ENCODE assay signal across 32 cellular contexts in genomic region chr9:5614192-5614591, GRCh38.
"Had no signal": no experiment of that assay in that cellular context is flagged by ENCODE, and none has a peak within 500 bp of the region (broad histone marks: within the 10 kb centered on the region; RNA-seq: fewer than 3 reads in every experiment).

No MANE protein-coding gene starts in this region.

- H3K27me3 Mint-ChIP-seq: activated B cell treated with CpG ODN at 0.5 μM for 24 hours; activated CD4-positive, alpha-beta memory T cell treated with anti-CD3 and anti-CD28 coated beads, Interleukin-2, amount 10 ng/mL, durations not matched to agents 7 days and 5 days; activated CD4-positive, alpha-beta T cell treated with anti-CD3 and anti-CD28 coated beads, Interleukin-2, amount 10 ng/mL, durations not matched to agents 24 days and 14 days; activated naive CD8-positive, alpha-beta T cell treated with anti-CD3 and anti-CD28 coated beads, Interleukin-2, amount 10 ng/mL, durations not matched to agents 7 days and 5 days; central memory CD8-positive, alpha-beta T cell; dendritic cell treated with granulocyte-macrophage colony-stimulating factor and Interleukin-4, amounts not matched to agents 40 ng/mL and 50 ng/mL, for 4 days; T-helper 17 cell had no signal

- H3K27ac Mint-ChIP-seq: activated CD4-positive, alpha-beta memory T cell treated with anti-CD3 and anti-CD28 coated beads, Interleukin-2, amount 10 ng/mL, durations not matched to agents 7 days and 5 days; activated CD4-positive, alpha-beta T cell treated with anti-CD3 and anti-CD28 coated beads, Interleukin-2, amount 10 ng/mL, durations not matched to agents 24 days and 14 days; activated naive CD8-positive, alpha-beta T cell treated with anti-CD3 and anti-CD28 coated beads, Interleukin-2, amount 10 ng/mL, durations not matched to agents 7 days and 5 days; activated T-helper 1 cell treated with anti-CD3 and anti-CD28 coated beads, Interleukin-12 subunit alpha, Interleukin-12 subunit beta, Interleukin-2, Interleukin-4 antibody, amounts not matched to agents 30 ng/mL and 10 ng/mL and 1 ng/mL, durations not matched to agents 14 hours and 24 hours and 36 hours; dendritic cell treated with granulocyte-macrophage colony-stimulating factor and Interleukin-4, amounts not matched to agents 40 ng/mL and 50 ng/mL, for 4 days; endodermal cell; T-helper 2 cell treated with Interferon-gamma antibody and Interleukin-4, amounts not matched to agents 5 μg/mL and 100 μg/mL, for 36 hours had no signal

- H3K4me3 Mint-ChIP-seq: activated B cell treated with CpG ODN at 0.5 μM for 24 hours; activated CD4-positive, alpha-beta memory T cell treated with anti-CD3 and anti-CD28 coated beads, Interleukin-2, amount 10 ng/mL, durations not matched to agents 7 days and 5 days; activated CD4-positive, alpha-beta T cell treated with anti-CD3 and anti-CD28 coated beads, Interleukin-2, amount 10 ng/mL, durations not matched to agents 24 days and 14 days; activated naive CD8-positive, alpha-beta T cell treated with anti-CD3 and anti-CD28 coated beads, Interleukin-2, amount 10 ng/mL, durations not matched to agents 7 days and 5 days; activated T-cell treated with anti-CD3 and anti-CD28 coated beads, Interleukin-2, amount 50 U/mL, for 4 hours; activated T-helper 1 cell treated with anti-CD3 and anti-CD28 coated beads, Interleukin-12 subunit alpha, Interleukin-12 subunit beta, Interleukin-2, Interleukin-4 antibody, amounts not matched to agents 30 ng/mL and 10 ng/mL and 1 ng/mL, durations not matched to agents 14 hours and 24 hours and 36 hours; central memory CD8-positive, alpha-beta T cell; dendritic cell treated with granulocyte-macrophage colony-stimulating factor and Interleukin-4, amounts not matched to agents 40 ng/mL and 50 ng/mL, for 4 days; endodermal cell; T-helper 17 cell; T-helper 2 cell treated with Interferon-gamma antibody and Interleukin-4, amounts not matched to agents 5 μg/mL and 100 μg/mL, for 36 hours had no signal

- DNase-seq: activated B cell treated with CpG ODN at 0.5 μM for 24 hours; activated CD4-positive, alpha-beta memory T cell treated with anti-CD3 and anti-CD28 coated beads, Interleukin-2, amount 10 ng/mL, durations not matched to agents 7 days and 5 days; activated CD4-positive, alpha-beta T cell treated with anti-CD3 and anti-CD28 coated beads, Interleukin-2, amount 10 ng/mL, durations not matched to agents 24 days and 14 days; activated CD8-positive, alpha-beta memory T cell treated with anti-CD3 and anti-CD28 coated beads, Interleukin-2, amount 50 U/mL, for 48 hours; activated gamma-delta T cell; activated naive CD4-positive, alpha-beta T cell; activated naive CD4-positive, alpha-beta T cell treated with anti-CD3 and anti-CD28 coated beads, Interleukin-2, amount 50 U/mL, for 16 hours; activated naive CD8-positive, alpha-beta T cell treated with anti-CD3 and anti-CD28 coated beads, Interleukin-2, amount 10 ng/mL, durations not matched to agents 7 days and 5 days; activated T-cell treated with anti-CD3 and anti-CD28 coated beads for 4 hours; activated T-cell treated with anti-CD3 and anti-CD28 coated beads, Interleukin-2, amount 50 U/mL, for 4 hours; amniotic stem cell; anterior cingulate cortex; brain microvascular endothelial cell; dorsolateral prefrontal cortex; effector memory CD4-positive, alpha-beta T cell; endodermal cell; foreskin keratinocyte; gastrocnemius medialis; heart right ventricle; T-helper 1 cell; T-helper 17 cell; T1000; WERI-Rb-1 had no signal

- H3K4me1 ChIP-seq: foreskin keratinocyte had no signal

- H3K4me3 ChIP-seq: coronary artery, dorsolateral prefrontal cortex, esophagus muscularis mucosa, gastrocnemius medialis, heart right ventricle had no signal

- FAIRE-seq: astrocyte, bronchial epithelial cell had no signal

- ATAC-seq: activated CD4-positive, CD25-positive, alpha-beta regulatory T cell treated with anti-CD3 and anti-CD28 coated beads, Interleukin-2, amount 50 U/mL, for 24 hours; foreskin keratinocyte; gastrocnemius medialis; heart right ventricle; T-helper 17 cell had no signal

- H3K36me3 ChIP-seq: brain microvascular endothelial cell, esophagus muscularis mucosa, gastrocnemius medialis, heart right ventricle, WERI-Rb-1 had no signal

- H3K9me3 Mint-ChIP-seq: activated B cell treated with CpG ODN at 0.5 μM for 24 hours; activated CD4-positive, alpha-beta memory T cell treated with anti-CD3 and anti-CD28 coated beads, Interleukin-2, amount 10 ng/mL, durations not matched to agents 7 days and 5 days; activated CD4-positive, alpha-beta T cell treated with anti-CD3 and anti-CD28 coated beads, Interleukin-2, amount 10 ng/mL, durations not matched to agents 24 days and 14 days; activated naive CD8-positive, alpha-beta T cell treated with anti-CD3 and anti-CD28 coated beads, Interleukin-2, amount 10 ng/mL, durations not matched to agents 7 days and 5 days; activated T-cell treated with anti-CD3 and anti-CD28 coated beads, Interleukin-2, amount 50 U/mL, for 4 hours; activated T-helper 1 cell treated with anti-CD3 and anti-CD28 coated beads, Interleukin-12 subunit alpha, Interleukin-12 subunit beta, Interleukin-2, Interleukin-4 antibody, amounts not matched to agents 30 ng/mL and 10 ng/mL and 1 ng/mL, durations not matched to agents 14 hours and 24 hours and 36 hours; central memory CD8-positive, alpha-beta T cell; dendritic cell treated with granulocyte-macrophage colony-stimulating factor and Interleukin-4, amounts not matched to agents 40 ng/mL and 50 ng/mL, for 4 days; endodermal cell; T-helper 2 cell treated with Interferon-gamma antibody and Interleukin-4, amounts not matched to agents 5 μg/mL and 100 μg/mL, for 36 hours had no signal

- H3K27ac ChIP-seq: brain microvascular endothelial cell, coronary artery, dorsolateral prefrontal cortex, esophagus muscularis mucosa, foreskin keratinocyte, gastrocnemius medialis, heart right ventricle, WERI-Rb-1 had no signal

- H3K27me3 ChIP-seq: brain microvascular endothelial cell, dorsolateral prefrontal cortex, esophagus muscularis mucosa, foreskin keratinocyte, gastrocnemius medialis, heart right ventricle had no signal

- H3K9me3 ChIP-seq: esophagus muscularis mucosa, gastrocnemius medialis, heart right ventricle had no signal
